Comparison of ENCODE assay signal across 1 cellular context in genomic region chr7:128860158-128861073, GRCh38.
TF ChIP-seq lines count a peak whose summit lies in the region.

No MANE protein-coding gene starts in this region.

TF ChIP-seq in K562, 482 proteins besides CTCF, POLR2A, EP300 and RAD21 (continues in another document):
- TF ChIP-seq CHD1 (IDR thresholded peaks at IDR 0.05; ENCODE audit: low read length) (peak; percentile 68), RBM34 (IDR thresholded peaks at IDR 0.05; ENCODE audit: borderline replicate concordance, insufficient read depth, low read length) (no peak), ZNF165 (CRISPR knock-in tag; IDR thresholded peaks at IDR 0.05; ENCODE audit: borderline replicate concordance) (no peak), WHSC1 (IDR thresholded peaks at IDR 0.05; ENCODE audit: low read length) (no peak), ZNF3 (CRISPR knock-in tag; IDR thresholded peaks at IDR 0.05) (no peak), CREM (IDR thresholded peaks at IDR 0.05; ENCODE audit: low read depth) (peak; percentile 68), KDM1A (IDR thresholded peaks at IDR 0.05) (peak; percentile 93 to 94), CBX1 (IDR thresholded peaks at IDR 0.05; ENCODE audit: low read depth) (0 out of 2 replicates have a peak, but pooled peaks have one; percentile 13), CBX2 (IDR thresholded peaks at IDR 0.05; ENCODE audit: insufficient read depth, low read length, poor library complexity, severe bottlenecking) (no peak), USF2 (CRISPR knock-in tag; IDR thresholded peaks at IDR 0.05) (no peak), VEZF1 (CRISPR knock-in tag; IDR thresholded peaks at IDR 0.05) (peak; percentile 93), ZNF184 (CRISPR knock-in tag; IDR thresholded peaks at IDR 0.05) (no peak), HMG20B (CRISPR knock-in tag; IDR thresholded peaks at IDR 0.05) (no peak), NCOA6 (IDR thresholded peaks at IDR 0.05) (no peak), FOXP1 (CRISPR knock-in tag; IDR thresholded peaks at IDR 0.05) (peak; percentile 36; the same call in 1 of the 2 replicates), RBM14 (IDR thresholded peaks at IDR 0.05; ENCODE audit: borderline replicate concordance, insufficient read depth, low read depth, low read length) (no peak), RFX7 (CRISPR knock-in tag; IDR thresholded peaks at IDR 0.05) (no peak), RBBP5 (IDR thresholded peaks at IDR 0.05; ENCODE audit: borderline replicate concordance, insufficient read depth, low read length, poor library complexity, severe bottlenecking) (no peak), LCOR (CRISPR knock-in tag; IDR thresholded peaks at IDR 0.05) (peak; percentile 93), HMG20A (CRISPR knock-in tag; conservative IDR thresholded peaks at IDR 0.05) (no peak), ZNF311 (CRISPR knock-in tag; IDR thresholded peaks at IDR 0.05) (no peak), ZNF583 (CRISPR knock-in tag; IDR thresholded peaks at IDR 0.05) (no peak), ZFX (CRISPR knock-in tag; IDR thresholded peaks at IDR 0.05) (peak; percentile 61; the same call in 1 of the 2 replicates), L3MBTL2 (IDR thresholded peaks at IDR 0.05) (0 out of 2 replicates have a peak, but pooled peaks have one; percentile 23), BCL6 (CRISPR knock-in tag; IDR thresholded peaks at IDR 0.05) (no peak), HEY1 (CRISPR knock-in tag; IDR thresholded peaks at IDR 0.05; ENCODE audit: borderline replicate concordance) (no peak), CBFB (CRISPR knock-in tag; IDR thresholded peaks at IDR 0.05) (no peak), ZBTB40 (IDR thresholded peaks at IDR 0.05) (no peak), ZBTB40 (CRISPR knock-in tag; IDR thresholded peaks at IDR 0.05) (no peak), ZNF121 (CRISPR knock-in tag; conservative IDR thresholded peaks at IDR 0.05) (no peak)
- TF ChIP-seq, protein P1, sequence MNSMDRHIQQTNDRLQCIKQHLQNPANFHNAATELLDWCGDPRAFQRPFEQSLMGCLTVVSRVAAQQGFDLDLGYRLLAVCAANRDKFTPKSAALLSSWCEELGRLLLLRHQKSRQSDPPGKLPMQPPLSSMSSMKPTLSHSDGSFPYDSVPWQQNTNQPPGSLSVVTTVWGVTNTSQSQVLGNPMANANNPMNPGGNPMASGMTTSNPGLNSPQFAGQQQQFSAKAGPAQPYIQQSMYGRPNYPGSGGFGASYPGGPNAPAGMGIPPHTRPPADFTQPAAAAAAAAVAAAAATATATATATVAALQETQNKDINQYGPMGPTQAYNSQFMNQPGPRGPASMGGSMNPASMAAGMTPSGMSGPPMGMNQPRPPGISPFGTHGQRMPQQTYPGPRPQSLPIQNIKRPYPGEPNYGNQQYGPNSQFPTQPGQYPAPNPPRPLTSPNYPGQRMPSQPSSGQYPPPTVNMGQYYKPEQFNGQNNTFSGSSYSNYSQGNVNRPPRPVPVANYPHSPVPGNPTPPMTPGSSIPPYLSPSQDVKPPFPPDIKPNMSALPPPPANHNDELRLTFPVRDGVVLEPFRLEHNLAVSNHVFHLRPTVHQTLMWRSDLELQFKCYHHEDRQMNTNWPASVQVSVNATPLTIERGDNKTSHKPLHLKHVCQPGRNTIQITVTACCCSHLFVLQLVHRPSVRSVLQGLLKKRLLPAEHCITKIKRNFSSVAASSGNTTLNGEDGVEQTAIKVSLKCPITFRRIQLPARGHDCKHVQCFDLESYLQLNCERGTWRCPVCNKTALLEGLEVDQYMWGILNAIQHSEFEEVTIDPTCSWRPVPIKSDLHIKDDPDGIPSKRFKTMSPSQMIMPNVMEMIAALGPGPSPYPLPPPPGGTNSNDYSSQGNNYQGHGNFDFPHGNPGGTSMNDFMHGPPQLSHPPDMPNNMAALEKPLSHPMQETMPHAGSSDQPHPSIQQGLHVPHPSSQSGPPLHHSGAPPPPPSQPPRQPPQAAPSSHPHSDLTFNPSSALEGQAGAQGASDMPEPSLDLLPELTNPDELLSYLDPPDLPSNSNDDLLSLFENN (IDR thresholded peaks at IDR 0.05; ENCODE audit: low read depth in 2 of 2, low read length in 2 of 2): peak in 1 of 2 experiments; percentile 82; a peak in 2 of 4 replicates
- TF ChIP-seq, protein P2, sequence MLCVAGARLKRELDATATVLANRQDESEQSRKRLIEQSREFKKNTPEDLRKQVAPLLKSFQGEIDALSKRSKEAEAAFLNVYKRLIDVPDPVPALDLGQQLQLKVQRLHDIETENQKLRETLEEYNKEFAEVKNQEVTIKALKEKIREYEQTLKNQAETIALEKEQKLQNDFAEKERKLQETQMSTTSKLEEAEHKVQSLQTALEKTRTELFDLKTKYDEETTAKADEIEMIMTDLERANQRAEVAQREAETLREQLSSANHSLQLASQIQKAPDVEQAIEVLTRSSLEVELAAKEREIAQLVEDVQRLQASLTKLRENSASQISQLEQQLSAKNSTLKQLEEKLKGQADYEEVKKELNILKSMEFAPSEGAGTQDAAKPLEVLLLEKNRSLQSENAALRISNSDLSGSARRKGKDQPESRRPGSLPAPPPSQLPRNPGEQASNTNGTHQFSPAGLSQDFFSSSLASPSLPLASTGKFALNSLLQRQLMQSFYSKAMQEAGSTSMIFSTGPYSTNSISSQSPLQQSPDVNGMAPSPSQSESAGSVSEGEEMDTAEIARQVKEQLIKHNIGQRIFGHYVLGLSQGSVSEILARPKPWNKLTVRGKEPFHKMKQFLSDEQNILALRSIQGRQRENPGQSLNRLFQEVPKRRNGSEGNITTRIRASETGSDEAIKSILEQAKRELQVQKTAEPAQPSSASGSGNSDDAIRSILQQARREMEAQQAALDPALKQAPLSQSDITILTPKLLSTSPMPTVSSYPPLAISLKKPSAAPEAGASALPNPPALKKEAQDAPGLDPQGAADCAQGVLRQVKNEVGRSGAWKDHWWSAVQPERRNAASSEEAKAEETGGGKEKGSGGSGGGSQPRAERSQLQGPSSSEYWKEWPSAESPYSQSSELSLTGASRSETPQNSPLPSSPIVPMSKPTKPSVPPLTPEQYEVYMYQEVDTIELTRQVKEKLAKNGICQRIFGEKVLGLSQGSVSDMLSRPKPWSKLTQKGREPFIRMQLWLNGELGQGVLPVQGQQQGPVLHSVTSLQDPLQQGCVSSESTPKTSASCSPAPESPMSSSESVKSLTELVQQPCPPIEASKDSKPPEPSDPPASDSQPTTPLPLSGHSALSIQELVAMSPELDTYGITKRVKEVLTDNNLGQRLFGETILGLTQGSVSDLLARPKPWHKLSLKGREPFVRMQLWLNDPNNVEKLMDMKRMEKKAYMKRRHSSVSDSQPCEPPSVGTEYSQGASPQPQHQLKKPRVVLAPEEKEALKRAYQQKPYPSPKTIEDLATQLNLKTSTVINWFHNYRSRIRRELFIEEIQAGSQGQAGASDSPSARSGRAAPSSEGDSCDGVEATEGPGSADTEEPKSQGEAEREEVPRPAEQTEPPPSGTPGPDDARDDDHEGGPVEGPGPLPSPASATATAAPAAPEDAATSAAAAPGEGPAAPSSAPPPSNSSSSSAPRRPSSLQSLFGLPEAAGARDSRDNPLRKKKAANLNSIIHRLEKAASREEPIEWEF (CRISPR knock-in tag; IDR thresholded peaks at IDR 0.05): no peak
- TF ChIP-seq, protein P3, sequence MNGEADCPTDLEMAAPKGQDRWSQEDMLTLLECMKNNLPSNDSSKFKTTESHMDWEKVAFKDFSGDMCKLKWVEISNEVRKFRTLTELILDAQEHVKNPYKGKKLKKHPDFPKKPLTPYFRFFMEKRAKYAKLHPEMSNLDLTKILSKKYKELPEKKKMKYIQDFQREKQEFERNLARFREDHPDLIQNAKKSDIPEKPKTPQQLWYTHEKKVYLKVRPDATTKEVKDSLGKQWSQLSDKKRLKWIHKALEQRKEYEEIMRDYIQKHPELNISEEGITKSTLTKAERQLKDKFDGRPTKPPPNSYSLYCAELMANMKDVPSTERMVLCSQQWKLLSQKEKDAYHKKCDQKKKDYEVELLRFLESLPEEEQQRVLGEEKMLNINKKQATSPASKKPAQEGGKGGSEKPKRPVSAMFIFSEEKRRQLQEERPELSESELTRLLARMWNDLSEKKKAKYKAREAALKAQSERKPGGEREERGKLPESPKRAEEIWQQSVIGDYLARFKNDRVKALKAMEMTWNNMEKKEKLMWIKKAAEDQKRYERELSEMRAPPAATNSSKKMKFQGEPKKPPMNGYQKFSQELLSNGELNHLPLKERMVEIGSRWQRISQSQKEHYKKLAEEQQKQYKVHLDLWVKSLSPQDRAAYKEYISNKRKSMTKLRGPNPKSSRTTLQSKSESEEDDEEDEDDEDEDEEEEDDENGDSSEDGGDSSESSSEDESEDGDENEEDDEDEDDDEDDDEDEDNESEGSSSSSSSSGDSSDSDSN (IDR thresholded peaks at IDR 0.05; ENCODE audit: borderline replicate concordance in 1 of 2, low read depth in 2 of 2, low read length in 2 of 2): peak; percentile 66 to 76; a peak in 2 of 4 replicates
- TF ChIP-seq, protein P4, sequence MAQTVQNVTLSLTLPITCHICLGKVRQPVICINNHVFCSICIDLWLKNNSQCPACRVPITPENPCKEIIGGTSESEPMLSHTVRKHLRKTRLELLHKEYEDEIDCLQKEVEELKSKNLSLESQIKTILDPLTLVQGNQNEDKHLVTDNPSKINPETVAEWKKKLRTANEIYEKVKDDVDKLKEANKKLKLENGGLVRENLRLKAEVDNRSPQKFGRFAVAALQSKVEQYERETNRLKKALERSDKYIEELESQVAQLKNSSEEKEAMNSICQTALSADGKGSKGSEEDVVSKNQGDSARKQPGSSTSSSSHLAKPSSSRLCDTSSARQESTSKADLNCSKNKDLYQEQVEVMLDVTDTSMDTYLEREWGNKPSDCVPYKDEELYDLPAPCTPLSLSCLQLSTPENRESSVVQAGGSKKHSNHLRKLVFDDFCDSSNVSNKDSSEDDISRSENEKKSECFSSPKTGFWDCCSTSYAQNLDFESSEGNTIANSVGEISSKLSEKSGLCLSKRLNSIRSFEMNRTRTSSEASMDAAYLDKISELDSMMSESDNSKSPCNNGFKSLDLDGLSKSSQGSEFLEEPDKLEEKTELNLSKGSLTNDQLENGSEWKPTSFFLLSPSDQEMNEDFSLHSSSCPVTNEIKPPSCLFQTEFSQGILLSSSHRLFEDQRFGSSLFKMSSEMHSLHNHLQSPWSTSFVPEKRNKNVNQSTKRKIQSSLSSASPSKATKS (CRISPR knock-in tag; IDR thresholded peaks at IDR 0.05): no peak
